ENCODE assay signal across 13 cellular contexts in genomic region chr22:47610281-47610680, GRCh38.
DNase-seq lines count a peak whose midpoint lies in the region; ATAC-seq and TF ChIP-seq lines count a peak whose summit lies in the region.
"Had no signal": no experiment of that assay in that cellular context is flagged by ENCODE, and none has a peak within 500 bp of the region (broad histone marks: within the 10 kb centered on the region; RNA-seq: fewer than 3 reads in every experiment).

No MANE protein-coding gene starts in this region.

- no peaks in the 10 kb centered on the region for H3K9me3 Mint-ChIP-seq in stimulated activated naive CD8-positive, alpha-beta T cell treated with anti-CD3 and anti-CD28 coated beads, Interleukin-15, amount 100 ng/mL, for 72 hours
- H3K9me3 Mint-ChIP-seq in chondrocyte (ENCODE audit: low read depth), result peaks cover 11% of the 10 kb centered on the region
- H3K9me3 Mint-ChIP-seq: CD8-positive, alpha-beta T cell had no signal

- peaks cover 1% of the 10 kb centered on the region for H3K36me3 Mint-ChIP-seq in chondrocyte (ENCODE audit: low read depth)
- H3K36me3 Mint-ChIP-seq: CD8-positive, alpha-beta T cell had no signal

- no peak overlapping the region for H3K27ac Mint-ChIP-seq in stimulated activated naive CD8-positive, alpha-beta T cell treated with anti-CD3 and anti-CD28 coated beads, Interleukin-15, amount 100 ng/mL, for 72 hours
- H3K27ac Mint-ChIP-seq in chondrocyte (ENCODE audit: unreplicated experiment), result no peak overlapping the region
- H3K27ac Mint-ChIP-seq: CD8-positive, alpha-beta T cell had no signal

- peaks cover 21% of the 10 kb centered on the region for H3K27me3 Mint-ChIP-seq in stimulated activated naive CD8-positive, alpha-beta T cell treated with anti-CD3 and anti-CD28 coated beads, Interleukin-15, amount 100 ng/mL, for 72 hours
- no peaks in the 10 kb centered on the region for H3K27me3 Mint-ChIP-seq in chondrocyte (ENCODE audit: low read depth)

- peak; percentile 31 for ATAC-seq in stimulated activated naive CD8-positive, alpha-beta T cell treated with anti-CD3 and anti-CD28 coated beads, Interleukin-15, amount 100 ng/mL, for 72 hours
- ATAC-seq in stimulated activated naive CD8-positive, alpha-beta T cell treated with anti-CD3 and anti-CD28 coated beads, Interleukin-15, Interleukin-2, amounts not matched to agents 100 U/mL and 50 U/mL, for 24 hours, result no peak
- no peak for ATAC-seq in GM19467 (IDR thresholded peaks at IDR 0.05; ENCODE audit: unreplicated experiment)
- ATAC-seq: A549; CD8-positive, alpha-beta T cell; HCT116 had no signal

- no peaks in the 10 kb centered on the region for H3K4me1 Mint-ChIP-seq in stimulated activated naive CD8-positive, alpha-beta T cell treated with anti-CD3 and anti-CD28 coated beads, Interleukin-15, amount 100 ng/mL, for 72 hours
- no peaks in the 10 kb centered on the region for H3K4me1 Mint-ChIP-seq in chondrocyte (ENCODE audit: low read depth)

- DNase-seq in stimulated activated naive CD8-positive, alpha-beta T cell treated with anti-CD3 and anti-CD28 coated beads, Interleukin-15, amount 100 ng/mL, for 72 hours, result no peak
- DNase-seq in stimulated activated naive CD8-positive, alpha-beta T cell treated with anti-CD3 and anti-CD28 coated beads, Interleukin-15, Interleukin-2, amounts not matched to agents 100 U/mL and 50 U/mL, for 24 hours, result no peak
- DNase-seq in chondrocyte (ENCODE audit: low spot score) (peak; percentile 69), posterior vena cava (ENCODE audit: low spot score) (peak; percentile 58), NOMO-1 treated with dmso at 0.1 percent for 144 hours (lab: John Stamatoyannopoulos, UW; ENCODE audit: unreplicated experiment) (no peak), DMS79 (lab: John Stamatoyannopoulos, UW) (no peak)
- DNase-seq: BE2C; Caco-2; CD8-positive, alpha-beta T cell; GF-D8 had no signal

- TF ChIP-seq CTCF in chondrocyte (IDR thresholded peaks at IDR 0.05), result no peak

- H3K4me3 Mint-ChIP-seq in stimulated activated naive CD8-positive, alpha-beta T cell treated with anti-CD3 and anti-CD28 coated beads, Interleukin-15, amount 100 ng/mL, for 72 hours, result no peak overlapping the region
- H3K4me3 Mint-ChIP-seq in chondrocyte (ENCODE audit: unreplicated experiment), result no peak overlapping the region
- H3K4me3 Mint-ChIP-seq: CD8-positive, alpha-beta T cell had no signal

- intact Hi-C loops in posterior vena cava (cut with DNase I), result no loop called here

Comparison
In these comparisons a context has a peak if more than half of its experiments do, and no peak if none do; other contexts are left out.
1. DNase-seq: peak in chondrocyte (single experiment) and posterior vena cava (single experiment); none in stimulated activated naive CD8-positive, alpha-beta T cell treated with anti-CD3 and anti-CD28 coated beads, Interleukin-15, amount 100 ng/mL, for 72 hours (0 of 2), stimulated activated naive CD8-positive, alpha-beta T cell treated with anti-CD3 and anti-CD28 coated beads, Interleukin-15, Interleukin-2, amounts not matched to agents 100 U/mL and 50 U/mL, for 24 hours (single experiment), NOMO-1 treated with dmso at 0.1 percent for 144 hours (single experiment) and DMS79 (single experiment).